In genomic region chr13:96862093-96862492, GRCh38 we compare ENCODE assay signal across 7 cellular contexts.
"Had no signal": no experiment of that assay in that cellular context is flagged by ENCODE, and none has a peak within 500 bp of the region (broad histone marks: within the 10 kb centered on the region; RNA-seq: fewer than 3 reads in every experiment).

No MANE protein-coding gene starts in this region.

- FAIRE-seq: HTR-8/SVneo, K562 had no signal

- H3K4me3 ChIP-seq: K562 had no signal

- H3K4me1 Mint-ChIP-seq: IgD-negative memory B cell had no signal

- H3K27ac Mint-ChIP-seq: IgD-negative memory B cell had no signal

- DNase-seq: IMR-90, KBM-7, KG1 had no signal

- ATAC-seq: K562 had no signal

- H3K9me3 Mint-ChIP-seq: IgD-negative memory B cell had no signal

- H3K4me3 Mint-ChIP-seq: IgD-negative memory B cell had no signal

- H3K27ac ChIP-seq: HL-60 had no signal
